Comparison of ENCODE assay signal across 8 cellular contexts in genomic region chrX:23901805-23902204, GRCh38. TPM values are rescaled to one million over a fixed set of nuclear protein-coding genes. Genes with fewer than 3 reads are reported as not detected.
DNase-seq lines count a peak whose midpoint lies in the region; ATAC-seq, FAIRE-seq and TF ChIP-seq lines count a peak whose summit lies in the region.

No MANE protein-coding gene starts in this region.

- TF ChIP-seq EP300 in Ishikawa (IDR thresholded peaks at IDR 0.05; ENCODE audit: borderline replicate concordance), result no peak
- TF ChIP-seq EP300 in GM12878 (IDR thresholded peaks at IDR 0.05; ENCODE audit: borderline replicate concordance in 1 of 2, control insufficient read depth in 1 of 2, low read depth in 2 of 2, low read length in 2 of 2), result no peak

- no TSS peak for BruUV-seq in GM12878 (replicated peaks; lab: Mats Ljungman, UMichigan)

- peak overlapping the region; percentile 65 for H3K4me2 ChIP-seq in GM12878 (ENCODE audit: control insufficient read depth, insufficient read depth)

- peak; percentile 80 for DNase-seq in EH (ENCODE audit: low read depth)
- peak in 2 of 3 donors; percentile 54 to 74 for DNase-seq in Peyer's patch
- DNase-seq in GM12878 (ENCODE audit: low read depth, low spot score), result peak; percentile 60
- DNase-seq in inferior parietal cortex (ENCODE audit: extremely low spot score), result peak; percentile 60
- DNase-seq in stimulated activated CD4-positive, alpha-beta T cell treated with anti-CD3 and anti-CD28 coated beads, Interleukin-1b, Interleukin-23, amount 100 ng/mL, for 48 hours, result peak; percentile 3
- no peak for DNase-seq in posterior vena cava (ENCODE audit: low spot score)

- in situ Hi-C loops in GM12878 (cut with MboI), result loop anchor here (5.0 to 10.0 kb wide), 4 partner anchors 120 to 1917 kb away; partner anchors contain the start of gene SAT1

- H3K36me3 ChIP-seq in Peyer's patch (no peaks in the 10 kb centered on the region), GM12878 (ENCODE audit: control insufficient read depth in 2 of 2, insufficient read depth in 2 of 2, low read length in 1 of 2) (no peaks in the 10 kb centered on the region)

- H3K4me3 ChIP-seq in Peyer's patch (peak overlapping the region in 2 of 4 donors; percentile 20 to 21), GM12878 (no peak overlapping the region)

- H3K79me2 ChIP-seq in GM12878 (ENCODE audit: control insufficient read depth, insufficient read depth, low read length), result peaks cover 5% of the 10 kb centered on the region

- peak; percentile 61 for FAIRE-seq in GM12878 (lab: Jason Lieb, UNC)

- H3K9me3 ChIP-seq in Peyer's patch (no peaks in the 10 kb centered on the region), GM12878 (replicated peaks; ENCODE audit: control insufficient read depth, insufficient read depth, low read length) (no peaks in the 10 kb centered on the region)

- intact Hi-C loops in GM12878 (cut with micrococcal nuclease; ENCODE audit: unreplicated experiment), result loop anchor here (1.0 kb wide), 3 partner anchors 119 to 208 kb away; partner anchors contain the start of gene SAT1
- intact Hi-C loops in posterior vena cava (cut with DNase I), result loop anchor here (5.0 to 10.0 kb wide), 3 partner anchors 117 to 207 kb away; partner anchors contain the start of gene SAT1 (in 1 of the 2)

- H4K20me1 ChIP-seq in GM12878 (ENCODE audit: control insufficient read depth, insufficient read depth), result no peaks in the 10 kb centered on the region

- peak in 3 of 6 experiments; percentile 73 to 81 (median 74) for TF ChIP-seq CTCF in Peyer's patch (IDR thresholded peaks at IDR 0.05)
- TF ChIP-seq CTCF in GM12878 (IDR thresholded peaks at IDR 0.05 in 2 of 3, conservative IDR thresholded peaks at IDR 0.05 in 1 of 3; ENCODE audit: control insufficient read depth in 2 of 3, extremely low read depth in 1 of 3, insufficient read depth in 1 of 3, low read depth in 3 of 3, low read length in 3 of 3), result peak; percentile 46 to 72 (median 50); a peak in 5 of 6 replicates

- TF ChIP-seq POLR2A in Peyer's patch (IDR thresholded peaks at IDR 0.05) (no peak), GM12878 (IDR thresholded peaks at IDR 0.05; ENCODE audit: low read depth, low read length) (no peak)

- no peaks in the 10 kb centered on the region for H3K4me1 ChIP-seq in Peyer's patch
- H3K4me1 ChIP-seq in GM12878 (ENCODE audit: control insufficient read depth, insufficient read depth, low read length), result peaks cover 12% of the 10 kb centered on the region

- H3K27ac ChIP-seq in Peyer's patch (peak overlapping the region in 3 of 4 donors; percentile 4 to 58 (median 53)), GM12878 (ENCODE audit: control insufficient read depth, insufficient read depth) (peak overlapping the region; percentile 71)

- WGBS in GM12878 (ENCODE audit: insufficient coverage, insufficient replicate concordance, low lambda C conversion rate, missing lambda C conversion rate), result 4% methylated on average over 1 of the region's 1 CpG

- CTCF ChIA-PET in GM12878 (lab: Yijun Ruan, JAX), result interaction anchor here (0.6 to 5.7 kb wide), 61 partner anchors 13 to 1917 kb away, joined by 3 to 154 read pairs (median 5); partner anchors contain the start of genes ACOT9, EIF2S3 and SAT1

- H2AFZ ChIP-seq in GM12878 (ENCODE audit: control insufficient read depth, low read depth, low read length), result peak overlapping the region; percentile 44

- H3K27me3 ChIP-seq in Peyer's patch (no peaks in the 10 kb centered on the region), GM12878 (replicated peaks in 1 of 2; ENCODE audit: control insufficient read depth in 2 of 2, insufficient read depth in 2 of 2, low read length in 1 of 2) (no peaks in the 10 kb centered on the region)

- RAD21 ChIA-PET in GM12878 (lab: Charles Lee; ENCODE audit: unreplicated experiment), result interaction anchor here (0.5 to 4.5 kb wide), 39 partner anchors 13 to 1917 kb away, joined by 3 to 96 read pairs (median 4); partner anchors contain the start of genes ACOT9, EIF2S3 and SAT1

- no peak overlapping the region; the same call in 1 of the 2 replicates for H3K9ac ChIP-seq in GM12878 (ENCODE audit: control insufficient read depth, insufficient read depth, low read length)

- ATAC-seq in GM21390 (IDR thresholded peaks at IDR 0.05; ENCODE audit: unreplicated experiment) (peak; percentile 72), GM12878 (peak; percentile 85)

- SMC1A ChIA-PET in GM12878 (lab: Charles Lee; ENCODE audit: uncharacterized antibody, unreplicated experiment), result interaction anchor here (0.7 to 3.3 kb wide), 39 partner anchors 13 to 1916 kb away, joined by 3 to 82 read pairs (median 5); partner anchors contain the start of genes ACOT9, EIF2S3, PRDX4 and SAT1

- peak; percentile 60 for TF ChIP-seq RAD21 in Ishikawa (IDR thresholded peaks at IDR 0.05; ENCODE audit: low read depth)
- peak; percentile 73 for TF ChIP-seq RAD21 in GM12878 (IDR thresholded peaks at IDR 0.05; ENCODE audit: insufficient read depth, low read depth, low read length)

- POLR2A ChIA-PET in GM12878 (lab: Charles Lee), result interaction anchor here (0.6 to 3.1 kb wide), 10 partner anchors 16 to 234 kb away, joined by 3 to 26 read pairs (median 4); partner anchors contain the start of genes ACOT9, PRDX4 and SAT1

TF ChIP-seq in Ishikawa, 13 proteins besides CTCF, POLR2A, EP300 and RAD21 (continues in another document):
- TF ChIP-seq, protein P1, sequence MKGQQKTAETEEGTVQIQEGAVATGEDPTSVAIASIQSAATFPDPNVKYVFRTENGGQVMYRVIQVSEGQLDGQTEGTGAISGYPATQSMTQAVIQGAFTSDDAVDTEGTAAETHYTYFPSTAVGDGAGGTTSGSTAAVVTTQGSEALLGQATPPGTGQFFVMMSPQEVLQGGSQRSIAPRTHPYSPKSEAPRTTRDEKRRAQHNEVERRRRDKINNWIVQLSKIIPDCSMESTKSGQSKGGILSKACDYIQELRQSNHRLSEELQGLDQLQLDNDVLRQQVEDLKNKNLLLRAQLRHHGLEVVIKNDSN (IDR thresholded peaks at IDR 0.05), result no peak
- TF ChIP-seq TEAD4 (IDR thresholded peaks at IDR 0.05) (no peak), TAF1 (IDR thresholded peaks at IDR 0.05; ENCODE audit: low read depth) (no peak), ZBTB7A (IDR thresholded peaks at IDR 0.05; ENCODE audit: low read depth) (no peak)
- TF ChIP-seq, protein P2, sequence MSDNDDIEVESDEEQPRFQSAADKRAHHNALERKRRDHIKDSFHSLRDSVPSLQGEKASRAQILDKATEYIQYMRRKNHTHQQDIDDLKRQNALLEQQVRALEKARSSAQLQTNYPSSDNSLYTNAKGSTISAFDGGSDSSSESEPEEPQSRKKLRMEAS (IDR thresholded peaks at IDR 0.05), result no peak

TF ChIP-seq in GM12878, 131 proteins besides CTCF, POLR2A, EP300 and RAD21 (continues in another document):
- peak; percentile 82 for TF ChIP-seq SMC3 (IDR thresholded peaks at IDR 0.05; ENCODE audit: borderline replicate concordance, low read length)

RNA-seq across cellular contexts. Expression of gene APOO, which starts 5.9 kb away (rescaled TPM):
- total RNA-seq in Peyer's patch (10 to 100 TPM; 12.1 to 20.6 (median 17.8) TPM), GM12878 (2014; rRNA removed) (20.7 and 24.7 TPM in 2 replicates), GM12878 (2014; rRNA removed; fragmentation: Illumina TruSeq; extraction: Trizol) (22.1 and 23.8 TPM in 2 replicates), GM12878 (2021) (25.7 and 32.0 TPM in 2 replicates), posterior vena cava (10 to 100 TPM; 13.7 to 13.9 TPM)
- total RNA-seq in GM12878 (2013; cell fraction: nucleolus; rRNA removed), result 8.2 and 9.6 TPM in 2 replicates
- polyA plus RNA-seq in GM12878 (2011; ENCODE audit: low read depth), result 17.9 TPM
- polyA plus RNA-seq in GM12878 (2011; rRNA removed) (41.0 and 66.9 TPM in 2 replicates), GM12878 (2014; fragmentation: Illumina TruSeq; extraction: Trizol) (30.0 and 36.4 TPM in 2 replicates), GM12878 (2014; fragmentation: Nextera tagmentation; extraction: Ambion mirVana) (10 to 100 TPM; 41.8 to 42.9 TPM), GM12878 (2014; rRNA removed) (23.8 and 27.3 TPM in 2 replicates), GM12878 (2016; fragmentation: Nextera tagmentation; extraction: Ambion mirVana) (10 to 100 TPM; 66.8 to 68.7 TPM)
- polyA plus RNA-seq in GM12878 (2011; cell fraction: cytosol; rRNA removed), result 30.6 and 41.1 TPM in 2 replicates
- polyA plus RNA-seq in GM12878 (2011; cell fraction: nucleus; rRNA removed), result 13.1 and 13.7 TPM in 2 replicates
- polyA plus RNA-seq in GM12878 (2012), result 21.6 and 22.7 TPM in 2 replicates
- 14.8 and 15.1 TPM in 2 replicates for polyA minus RNA-seq in GM12878 (2011; rRNA and poly(A)+ RNA removed)
- 6.5 and 7.9 TPM in 2 replicates for polyA minus RNA-seq in GM12878 (2011; cell fraction: cytosol; rRNA and poly(A)+ RNA removed)
- polyA minus RNA-seq in GM12878 (2011; cell fraction: nucleus; rRNA and poly(A)+ RNA removed), result 5.0 and 7.5 TPM in 2 replicates

RNA-seq across cellular contexts. Expression of gene CXorf58, which starts 6.0 kb away (rescaled TPM):
- total RNA-seq in Peyer's patch (under 1 TPM in 1 of 4 donors, not detected in 3; 0.53 TPM), GM12878 (2014; rRNA removed) (not detected in 2 replicates), GM12878 (2014; rRNA removed; fragmentation: Illumina TruSeq; extraction: Trizol) (not detected in 2 replicates), GM12878 (2021) (0.13 TPM in 1 of 2 replicates, not detected in the other), posterior vena cava (under 1 TPM in 1 of 2 donors, not detected in 1; 0.24 TPM)
- not detected in 2 replicates for total RNA-seq in GM12878 (2013; cell fraction: nucleolus; rRNA removed)
- not detected for polyA plus RNA-seq in GM12878 (2011; ENCODE audit: low read depth)
- polyA plus RNA-seq in GM12878 (2011; rRNA removed) (0.06 and 0.11 TPM in 2 replicates), GM12878 (2014; fragmentation: Illumina TruSeq; extraction: Trizol) (0.10 TPM in 1 of 2 replicates, not detected in the other), GM12878 (2014; fragmentation: Nextera tagmentation; extraction: Ambion mirVana) (not detected), GM12878 (2014; rRNA removed) (not detected in 2 replicates), GM12878 (2016; fragmentation: Nextera tagmentation; extraction: Ambion mirVana) (under 1 TPM; 0.15 to 0.24 TPM)
- polyA plus RNA-seq in GM12878 (2011; cell fraction: cytosol; rRNA removed), result not detected in 2 replicates
- not detected in 2 replicates for polyA plus RNA-seq in GM12878 (2011; cell fraction: nucleus; rRNA removed)
- polyA plus RNA-seq in GM12878 (2012), result 0.08 TPM in 1 of 2 replicates, not detected in the other
- polyA minus RNA-seq in GM12878 (2011; rRNA and poly(A)+ RNA removed), result not detected in 2 replicates
- not detected in 2 replicates for polyA minus RNA-seq in GM12878 (2011; cell fraction: cytosol; rRNA and poly(A)+ RNA removed)
- polyA minus RNA-seq in GM12878 (2011; cell fraction: nucleus; rRNA and poly(A)+ RNA removed), result not detected in 2 replicates
